ENCODE assay signal across 23 cellular contexts in the genomic region with DNA sequence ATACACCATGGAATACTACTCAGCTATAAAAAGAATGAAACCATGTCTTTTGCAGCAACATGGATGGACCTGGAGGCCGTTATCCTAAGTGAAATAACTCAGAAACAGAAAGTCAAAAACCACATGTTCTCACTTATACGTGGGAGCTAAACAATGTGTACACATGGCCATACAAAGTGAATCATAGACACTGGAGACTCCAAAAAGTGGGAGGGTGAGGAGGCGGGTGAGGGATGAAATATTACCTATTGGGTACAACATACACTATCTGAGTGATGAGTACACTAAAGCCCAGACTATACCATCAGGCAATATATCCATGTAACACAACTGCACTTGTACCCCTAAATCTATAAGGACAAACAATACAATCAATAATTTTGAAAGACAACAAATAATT.
"Had no signal": no experiment of that assay in that cellular context is flagged by ENCODE, and none has a peak within 500 bp of the region (broad histone marks: within the 10 kb centered on the region; RNA-seq: fewer than 3 reads in every experiment).

No MANE protein-coding gene starts in this region.

- H3K36me3 ChIP-seq: adrenal gland, ascending aorta, SJCRH30 had no signal

- H3K36me3 Mint-ChIP-seq: activated naive CD8-positive, alpha-beta T cell treated with anti-CD3 and anti-CD28 coated beads, Interleukin-2, amount 10 ng/mL, durations not matched to agents 7 days and 5 days had no signal

- H3K4me1 ChIP-seq: adrenal gland, ascending aorta, body of pancreas, SJCRH30 had no signal

- ATAC-seq: activated CD4-positive, CD25-positive, alpha-beta regulatory T cell treated with anti-CD3 and anti-CD28 coated beads, Interleukin-2, amount 50 U/mL, for 24 hours; activated CD8-positive, alpha-beta T cell treated with anti-CD3 and anti-CD28 coated beads for 36 hours; activated T-cell treated with anti-CD3 and anti-CD28 coated beads, Interleukin-2, amount 50 U/mL, for 72 hours; body of pancreas had no signal

- H3K9me3 Mint-ChIP-seq: activated CD8-positive, alpha-beta T cell treated with anti-CD3 and anti-CD28 coated beads for 36 hours; activated T-cell treated with anti-CD3 and anti-CD28 coated beads, Interleukin-2, amount 50 U/mL, for 72 hours had no signal

- H3K27me3 ChIP-seq: adrenal gland, ascending aorta, body of pancreas, SJCRH30 had no signal

- H3K9me3 ChIP-seq: adrenal gland, ascending aorta, body of pancreas, SJCRH30, SK-N-SH had no signal

- H3K4me3 ChIP-seq: adrenal gland, ascending aorta, body of pancreas, SJCRH30 had no signal

- H3K4me1 Mint-ChIP-seq: activated naive CD8-positive, alpha-beta T cell treated with anti-CD3 and anti-CD28 coated beads, Interleukin-2, amount 10 ng/mL, durations not matched to agents 7 days and 5 days had no signal

- DNase-seq: activated CD4-positive, alpha-beta T cell treated with anti-CD3 and anti-CD28 coated beads for 4 hours; activated CD8-positive, alpha-beta memory T cell treated with anti-CD3 and anti-CD28 coated beads, Interleukin-2, amount 50 U/mL, for 4 hours; activated CD8-positive, alpha-beta T cell treated with anti-CD3 and anti-CD28 coated beads for 36 hours; activated naive CD4-positive, alpha-beta T cell treated with anti-CD3 and anti-CD28 coated beads, Interleukin-2, amount 50 U/mL, for 16 hours; activated naive CD8-positive, alpha-beta T cell treated with anti-CD3 and anti-CD28 coated beads, Interleukin-2, amount 10 ng/mL, durations not matched to agents 7 days and 5 days; activated T-cell treated with anti-CD3 and anti-CD28 coated beads, Interleukin-2, amount 50 U/mL, for 72 hours; adrenal gland; body of pancreas; central memory CD4-positive, alpha-beta T cell; MM.1S; NCI-H146; NCI-H1930; NCI-H2171 treated with DMSO at 0.1 percent for 48 hours; NCI-H226; NCI-H526; NCI-H774; Right ventricle myocardium superior; SJCRH30; SK-N-SH; T-helper 1 cell had no signal

- H3K4me3 Mint-ChIP-seq: activated CD8-positive, alpha-beta T cell treated with anti-CD3 and anti-CD28 coated beads for 36 hours; activated naive CD8-positive, alpha-beta T cell treated with anti-CD3 and anti-CD28 coated beads, Interleukin-2, amount 10 ng/mL, durations not matched to agents 7 days and 5 days; activated T-cell treated with anti-CD3 and anti-CD28 coated beads, Interleukin-2, amount 50 U/mL, for 72 hours had no signal

- H3K27ac ChIP-seq: adrenal gland, ascending aorta, body of pancreas, RWPE1, SJCRH30 had no signal

- H3K27ac Mint-ChIP-seq: activated CD8-positive, alpha-beta T cell treated with anti-CD3 and anti-CD28 coated beads for 36 hours; activated naive CD8-positive, alpha-beta T cell treated with anti-CD3 and anti-CD28 coated beads, Interleukin-2, amount 10 ng/mL, durations not matched to agents 7 days and 5 days; activated T-cell treated with anti-CD3 and anti-CD28 coated beads, Interleukin-2, amount 50 U/mL, for 72 hours had no signal

- H3K27me3 Mint-ChIP-seq: activated CD8-positive, alpha-beta T cell treated with anti-CD3 and anti-CD28 coated beads for 36 hours had no signal
